ENCODE assay signal across 8 cellular contexts in the genomic region with DNA sequence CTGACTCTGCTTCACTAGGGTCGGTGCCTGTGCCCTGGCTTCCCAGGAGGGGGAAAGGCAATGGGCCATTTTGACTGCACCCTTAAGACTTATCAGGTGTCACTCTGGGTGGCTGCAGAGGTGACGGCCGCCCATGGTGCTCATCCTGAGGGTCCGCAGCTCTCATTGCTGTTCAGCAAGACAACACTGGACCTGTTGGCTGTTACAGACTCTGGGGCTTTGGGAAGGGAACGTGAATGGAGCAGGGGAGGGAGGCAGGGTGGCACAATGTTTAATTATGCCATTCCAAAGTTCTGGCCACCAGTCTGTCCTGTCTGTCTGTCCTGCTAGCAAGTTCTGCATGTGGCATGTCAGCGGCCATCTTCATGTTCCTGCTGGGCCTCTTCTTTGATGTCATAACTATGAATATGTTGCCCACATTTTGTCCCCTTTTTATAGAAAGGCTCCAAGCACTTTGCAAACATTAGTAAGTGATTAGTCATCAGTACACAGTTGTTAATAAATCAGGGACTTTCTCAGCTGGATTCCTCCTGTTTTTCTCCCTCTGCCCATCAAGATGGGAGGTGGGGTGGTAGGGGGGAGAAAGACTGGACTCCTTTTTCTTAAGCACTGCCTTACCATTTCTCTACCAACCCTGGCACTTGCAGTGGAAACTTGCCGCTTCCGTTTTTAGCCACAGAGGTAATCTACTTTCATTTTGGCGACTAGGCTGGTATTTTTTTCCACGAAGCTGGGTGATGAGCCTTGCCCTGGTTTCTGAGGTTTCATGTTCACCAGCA.
A peak's percentile ranks its signal among the peaks of the same experiment; 100 is the strongest.
DNase-seq lines count a peak whose midpoint lies in the region; ATAC-seq and TF ChIP-seq lines count a peak whose summit lies in the region.

No MANE protein-coding gene starts in this region.

- H3K4me1 Mint-ChIP-seq in dendritic cell treated with granulocyte-macrophage colony-stimulating factor and Interleukin-4, amounts not matched to agents 40 ng/mL and 50 ng/mL, for 4 days (ENCODE audit: low read depth) = no peaks in the 10 kb centered on the region
- H3K4me1 Mint-ChIP-seq in natural killer cell treated with Interleukin-12 subunit alpha and Interleukin-12 subunit beta and Interleukin-15 and Interleukin-18, amount 100 ng/mL, for 72 hours (ENCODE audit: low read depth in 2 of 2) = peaks cover 5 to 8% of the 10 kb centered on the region in 2 donors

- H3K4me1 ChIP-seq in tibial artery = peaks cover 0 to 21% (median 20%) of the 10 kb centered on the region in 4 donors
- H3K4me1 ChIP-seq in mesendoderm (ENCODE audit: control insufficient read depth, low read depth, low read length) = no peaks in the 10 kb centered on the region

- H3K9me3 ChIP-seq in tibial artery = no peaks in the 10 kb centered on the region

- H3K4ac ChIP-seq in mesendoderm (ENCODE audit: low read depth, low read length) = no peak overlapping the region

- TF ChIP-seq CTCF in tibial artery (IDR thresholded peaks at IDR 0.05) = no peak

- no peaks in the 10 kb centered on the region for H3K9me3 Mint-ChIP-seq in dendritic cell treated with granulocyte-macrophage colony-stimulating factor and Interleukin-4, amounts not matched to agents 40 ng/mL and 50 ng/mL, for 4 days
- H3K9me3 Mint-ChIP-seq in natural killer cell treated with Interleukin-12 subunit alpha and Interleukin-12 subunit beta and Interleukin-15 and Interleukin-18, amount 100 ng/mL, for 72 hours = no peaks in the 10 kb centered on the region

- no peak overlapping the region for H3K23ac ChIP-seq in mesendoderm (ENCODE audit: low read length)

- no peak overlapping the region for H3K27ac Mint-ChIP-seq in dendritic cell treated with granulocyte-macrophage colony-stimulating factor and Interleukin-4, amounts not matched to agents 40 ng/mL and 50 ng/mL, for 4 days
- no peak overlapping the region for H3K27ac Mint-ChIP-seq in natural killer cell treated with Interleukin-12 subunit alpha and Interleukin-12 subunit beta and Interleukin-15 and Interleukin-18, amount 100 ng/mL, for 72 hours

- H3K4me3 ChIP-seq in tibial artery (peak overlapping the region; percentile 38 to 47), mesendoderm (ENCODE audit: low read length) (no peak overlapping the region)

- H4K8ac ChIP-seq in mesendoderm (ENCODE audit: low read depth, low read length) = no peak overlapping the region

- no peaks in the 10 kb centered on the region for H3K36me3 ChIP-seq in tibial artery
- H3K36me3 ChIP-seq in mesendoderm (ENCODE audit: control insufficient read depth, insufficient read depth, low read length) = no peaks in the 10 kb centered on the region

- H3K36me3 Mint-ChIP-seq in dendritic cell treated with granulocyte-macrophage colony-stimulating factor and Interleukin-4, amounts not matched to agents 40 ng/mL and 50 ng/mL, for 4 days (ENCODE audit: low read depth) = no peaks in the 10 kb centered on the region
- H3K36me3 Mint-ChIP-seq in natural killer cell treated with Interleukin-12 subunit alpha and Interleukin-12 subunit beta and Interleukin-15 and Interleukin-18, amount 100 ng/mL, for 72 hours = no peaks in the 10 kb centered on the region

- H4K5ac ChIP-seq in mesendoderm (ENCODE audit: low read length) = no peak overlapping the region

- no peak overlapping the region for H3K4me2 ChIP-seq in mesendoderm (ENCODE audit: low read length)

- H2BK120ac ChIP-seq in mesendoderm (ENCODE audit: low read depth, low read length) = no peak overlapping the region

- H3K27me3 Mint-ChIP-seq in dendritic cell treated with granulocyte-macrophage colony-stimulating factor and Interleukin-4, amounts not matched to agents 40 ng/mL and 50 ng/mL, for 4 days = no peaks in the 10 kb centered on the region
- H3K27me3 Mint-ChIP-seq in natural killer cell treated with Interleukin-12 subunit alpha and Interleukin-12 subunit beta and Interleukin-15 and Interleukin-18, amount 100 ng/mL, for 72 hours = peaks cover 0 to 1% of the 10 kb centered on the region in 2 donors

- no peak overlapping the region for H2BK5ac ChIP-seq in mesendoderm (ENCODE audit: low read length)

- no peak overlapping the region for H3K56ac ChIP-seq in mesendoderm (ENCODE audit: low read length)

- H3K27ac ChIP-seq in tibial artery (peak overlapping the region; percentile 80 to 81), mesendoderm (ENCODE audit: low read depth, low read length) (no peak overlapping the region)

- H2AK5ac ChIP-seq in mesendoderm (ENCODE audit: low read length) = no peak overlapping the region

- H3K79me1 ChIP-seq in mesendoderm (ENCODE audit: low read length) = no peaks in the 10 kb centered on the region

- ATAC-seq in GM19468 (IDR thresholded peaks at IDR 0.05; ENCODE audit: extremely low read depth, unreplicated experiment) = peak; percentile 76
- ATAC-seq in activated CD4-positive, CD25-positive, alpha-beta regulatory T cell treated with anti-CD3 and anti-CD28 coated beads, Interleukin-2, amount 50 U/mL, for 24 hours = peak; percentile 79 to 80
- peak; percentile 78 to 83 for ATAC-seq in natural killer cell treated with Interleukin-12 subunit alpha and Interleukin-12 subunit beta and Interleukin-15 and Interleukin-18, amount 100 ng/mL, for 72 hours

- H3K9ac ChIP-seq in mesendoderm (ENCODE audit: low read length) = no peak overlapping the region

- no peak overlapping the region for H3K18ac ChIP-seq in mesendoderm (ENCODE audit: low read length)

- peak overlapping the region; percentile 49 for H3K4me3 Mint-ChIP-seq in dendritic cell treated with granulocyte-macrophage colony-stimulating factor and Interleukin-4, amounts not matched to agents 40 ng/mL and 50 ng/mL, for 4 days
- no peak overlapping the region for H3K4me3 Mint-ChIP-seq in natural killer cell treated with Interleukin-12 subunit alpha and Interleukin-12 subunit beta and Interleukin-15 and Interleukin-18, amount 100 ng/mL, for 72 hours

- peak; percentile 52 for DNase-seq in AG08396 (ENCODE audit: low spot score)
- DNase-seq in HT-29 (ENCODE audit: low spot score) = peak; percentile 75
- DNase-seq in natural killer cell treated with Interleukin-12 subunit alpha and Interleukin-12 subunit beta and Interleukin-15 and Interleukin-18, amount 100 ng/mL, for 72 hours (ENCODE audit: low spot score) = peak; percentile 77
- peak in 1 of 2 donors; percentile 34 for DNase-seq in tibial artery
- no peak for DNase-seq in mesendoderm

- WGBS in mesendoderm (ENCODE audit: extremely low coverage, insufficient coverage, low lambda C conversion rate) = no CpG with 5 or more reads among the region's 10 CpGs

- H3K27me3 ChIP-seq in tibial artery = no peaks in the 10 kb centered on the region
- no peaks in the 10 kb centered on the region for H3K27me3 ChIP-seq in mesendoderm (ENCODE audit: insufficient read depth, low read length, poor library complexity)

- no peak overlapping the region for H2BK15ac ChIP-seq in mesendoderm (replicated peaks; ENCODE audit: low read depth)

- intact Hi-C loops in dendritic cell treated with granulocyte-macrophage colony-stimulating factor and Interleukin-4, amounts not matched to agents 40 ng/mL and 50 ng/mL, for 4 days (cut with micrococcal nuclease) = no loop called here
- intact Hi-C loops in tibial artery (cut with DNase I; ENCODE audit: low total_unique reads) = no loop called here

- H3K79me2 ChIP-seq in mesendoderm (ENCODE audit: control insufficient read depth, insufficient read depth, low read length) = no peaks in the 10 kb centered on the region
